In the genomic region with DNA sequence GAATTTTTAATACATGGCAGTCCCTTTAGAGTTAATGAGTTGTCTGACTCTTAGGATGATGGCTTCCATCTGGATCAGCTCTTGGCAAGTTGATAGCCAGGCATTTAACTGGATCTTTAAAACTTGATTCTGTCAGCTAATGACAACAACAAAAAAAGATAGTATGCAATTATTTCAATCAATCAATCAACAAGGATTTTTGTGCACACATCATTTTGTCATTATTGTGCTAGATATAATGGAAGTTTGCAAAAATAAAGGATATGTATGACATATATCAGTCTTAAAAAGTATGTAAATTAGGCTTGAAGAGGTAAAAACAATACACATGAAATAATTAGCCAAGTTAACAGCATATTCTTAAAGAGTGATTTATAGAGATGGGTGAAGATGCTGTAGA, we compare ENCODE assay signal across 22 cellular contexts.
"Had no signal": no experiment of that assay in that cellular context is flagged by ENCODE, and none has a peak within 500 bp of the region (broad histone marks: within the 10 kb centered on the region; RNA-seq: fewer than 3 reads in every experiment).

No MANE protein-coding gene starts in this region.

- DNase-seq: effector CD4-positive, alpha-beta T cell; endodermal cell; erythroblast; kidney; left cardiac atrium; left ventricle myocardium inferior; lower lobe of right lung; mesendoderm; naive B cell; ovary; right cardiac atrium; small intestine; stimulated activated CD4-positive, alpha-beta T cell treated with anti-CD3 and anti-CD28 coated beads, Interleukin-12 subunit alpha, Interleukin-12 subunit beta, amount 100 ng/mL, for 4 hours; stimulated activated naive CD4-positive, alpha-beta T cell; stomach; substantia nigra; transverse colon had no signal

- H3K36me3 Mint-ChIP-seq: naive B cell had no signal

- H3K27ac ChIP-seq: coronary artery, left ventricle myocardium inferior, lower lobe of right lung, ovary, stomach, thoracic aorta had no signal

- H3K4me3 ChIP-seq: coronary artery, left ventricle myocardium inferior, lower lobe of right lung, ovary, stomach, thoracic aorta, transverse colon had no signal

- H3K9me3 ChIP-seq: left ventricle myocardium inferior, lower lobe of right lung, ovary, stomach, thoracic aorta, transverse colon had no signal

- H3K27ac Mint-ChIP-seq: endodermal cell, naive B cell, progenitor cell of endocrine pancreas had no signal

- H3K36me3 ChIP-seq: left ventricle myocardium inferior, lower lobe of right lung, ovary, stomach, thoracic aorta, transverse colon had no signal

- H3K9me3 Mint-ChIP-seq: endodermal cell had no signal

- H3K4me1 Mint-ChIP-seq: endodermal cell, naive B cell had no signal

- FAIRE-seq: endothelial cell of umbilical vein had no signal

- H3K27me3 ChIP-seq: stomach, transverse colon had no signal

- H3K4me3 Mint-ChIP-seq: endodermal cell, naive B cell, neural crest cell had no signal

- ATAC-seq: left cardiac atrium, lower lobe of right lung, right cardiac atrium had no signal

- H3K27me3 Mint-ChIP-seq: naive B cell, progenitor cell of endocrine pancreas had no signal
